Comparison of ENCODE assay signal across 7 cellular contexts in the genomic region with DNA sequence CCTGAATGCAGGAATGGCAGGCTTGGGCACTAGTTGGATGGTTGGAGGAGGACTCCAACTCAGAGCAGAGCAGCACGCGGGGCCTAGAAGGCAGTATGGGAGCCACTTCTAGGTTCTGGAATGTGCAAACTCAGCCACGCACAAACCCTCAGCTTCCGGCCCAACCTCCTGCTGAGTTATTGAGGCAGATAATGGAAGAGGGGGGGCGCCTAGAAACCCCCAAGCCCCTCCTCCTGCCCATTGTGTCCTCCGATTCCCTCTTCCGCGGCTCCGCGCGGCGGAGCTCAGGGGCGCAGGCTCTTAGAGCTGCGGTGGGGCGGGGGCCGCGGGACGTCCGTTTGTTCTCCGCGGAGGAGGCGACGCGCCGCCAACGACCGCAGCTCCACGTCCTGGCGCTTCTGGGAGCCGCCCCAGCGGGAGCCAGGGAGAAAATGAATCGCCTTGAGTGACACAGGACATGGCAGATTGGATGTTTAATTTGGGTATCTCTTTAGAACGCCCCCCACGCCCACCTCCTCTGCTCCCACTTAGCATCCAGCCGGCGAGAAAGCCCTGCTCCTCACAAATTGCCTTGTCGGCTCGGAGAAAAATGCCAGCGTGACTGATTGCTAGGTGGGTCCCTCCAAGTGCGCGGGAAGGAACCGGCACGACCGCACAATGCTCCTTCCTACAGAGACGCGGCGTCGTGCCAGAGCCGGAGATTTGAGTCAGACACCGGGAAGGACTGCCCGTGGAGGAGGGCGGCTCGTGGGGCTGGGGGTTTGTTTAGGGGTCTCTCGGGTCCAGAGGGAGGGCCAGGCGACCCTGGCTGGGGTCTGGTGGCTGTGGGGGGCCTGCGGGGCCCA.
DNase-seq lines count a peak whose midpoint lies in the region; ATAC-seq, FAIRE-seq and TF ChIP-seq lines count a peak whose summit lies in the region.

No MANE protein-coding gene starts in this region.

- H3K27me3 Mint-ChIP-seq in activated CD8-positive, alpha-beta T cell treated with anti-CD3 and anti-CD28 coated beads, Interleukin-2, amount 10 ng/mL, durations not matched to agents 7 days and 5 days (ENCODE audit: low read depth): peaks cover 40% of the 10 kb centered on the region

- POLR2A ChIA-PET in activated CD8-positive, alpha-beta T cell treated with anti-CD3 and anti-CD28 coated beads, Interleukin-2, amount 10 ng/mL, durations not matched to agents 7 days and 5 days (lab: Charles Lee): no interaction called here

- H3K9me3 Mint-ChIP-seq in activated CD8-positive, alpha-beta T cell treated with anti-CD3 and anti-CD28 coated beads, Interleukin-2, amount 10 ng/mL, durations not matched to agents 7 days and 5 days (ENCODE audit: insufficient read depth): no peaks in the 10 kb centered on the region

- peak; percentile 27 for DNase-seq in GM12891 (ENCODE audit: insufficient read length, low spot score)
- DNase-seq in NCI-H2029 treated with DMSO at 0.1 percent for 48 hours (lab: John Stamatoyannopoulos, UW): peak; percentile 12
- no peak for DNase-seq in activated CD8-positive, alpha-beta T cell treated with anti-CD3 and anti-CD28 coated beads, Interleukin-2, amount 10 ng/mL, durations not matched to agents 7 days and 5 days
- peak; percentile 61 for DNase-seq in Right ventricle myocardium superior
- no peak for DNase-seq in omental fat pad (ENCODE audit: low spot score)

- no peak for TF ChIP-seq CTCF in omental fat pad (IDR thresholded peaks at IDR 0.05)

- no peak overlapping the region for H3K27ac Mint-ChIP-seq in activated CD8-positive, alpha-beta T cell treated with anti-CD3 and anti-CD28 coated beads, Interleukin-2, amount 10 ng/mL, durations not matched to agents 7 days and 5 days

- no peak for TF ChIP-seq POLR2A in GM12891 (IDR thresholded peaks at IDR 0.05; ENCODE audit: low read depth, low read length)

- intact Hi-C loops in Right ventricle myocardium superior (cut with DNase I): no loop called here

- CTCF ChIA-PET in activated CD8-positive, alpha-beta T cell treated with anti-CD3 and anti-CD28 coated beads, Interleukin-2, amount 10 ng/mL, durations not matched to agents 7 days and 5 days (lab: Charles Lee): no interaction called here

- H3K36me3 Mint-ChIP-seq in activated CD8-positive, alpha-beta T cell treated with anti-CD3 and anti-CD28 coated beads, Interleukin-2, amount 10 ng/mL, durations not matched to agents 7 days and 5 days (ENCODE audit: low read depth): no peaks in the 10 kb centered on the region

- peaks cover 10% of the 10 kb centered on the region for H3K4me1 Mint-ChIP-seq in activated CD8-positive, alpha-beta T cell treated with anti-CD3 and anti-CD28 coated beads, Interleukin-2, amount 10 ng/mL, durations not matched to agents 7 days and 5 days (ENCODE audit: low read depth)

- FAIRE-seq in GM12891 (lab: Jason Lieb, UNC): no peak

- peak; percentile 44 for ATAC-seq in activated CD8-positive, alpha-beta T cell treated with anti-CD3 and anti-CD28 coated beads, Interleukin-2, amount 10 ng/mL, durations not matched to agents 7 days and 5 days
- ATAC-seq in Right ventricle myocardium superior (ENCODE audit: poor library complexity) (peak; percentile 67), omental fat pad (ENCODE audit: low FRiP score) (peak; percentile 56), HG02759 (IDR thresholded peaks at IDR 0.05; ENCODE audit: unreplicated experiment) (no peak), HG02852 (IDR thresholded peaks at IDR 0.05; ENCODE audit: unreplicated experiment) (no peak)

- H3K4me3 Mint-ChIP-seq in activated CD8-positive, alpha-beta T cell treated with anti-CD3 and anti-CD28 coated beads, Interleukin-2, amount 10 ng/mL, durations not matched to agents 7 days and 5 days: no peak overlapping the region

TF ChIP-seq in GM12891, 5 proteins besides CTCF, POLR2A, EP300 and RAD21:
- TF ChIP-seq TAF1 (IDR thresholded peaks at IDR 0.05; ENCODE audit: low read depth, low read length): no peak
- no peak for TF ChIP-seq SPI1 (IDR thresholded peaks at IDR 0.05; ENCODE audit: low read depth, low read length)
- no peak for TF ChIP-seq POLR2AphosphoS5 (IDR thresholded peaks at IDR 0.05; ENCODE audit: low read depth, low read length)
- no peak for TF ChIP-seq PAX5 (IDR thresholded peaks at IDR 0.05; ENCODE audit: insufficient read depth, low read length, severe bottlenecking)
- no peak for TF ChIP-seq POU2F2 (IDR thresholded peaks at IDR 0.05; ENCODE audit: low read depth, low read length)

Comparison
In these comparisons a context has a peak if more than half of its experiments do, and no peak if none do; other contexts are left out.
1. DNase-seq: peak in GM12891 (single experiment), NCI-H2029 treated with DMSO at 0.1 percent for 48 hours (single experiment) and Right ventricle myocardium superior (single experiment); none in activated CD8-positive, alpha-beta T cell treated with anti-CD3 and anti-CD28 coated beads, Interleukin-2, amount 10 ng/mL, durations not matched to agents 7 days and 5 days (single experiment) and omental fat pad (single experiment).
2. ATAC-seq: peak in activated CD8-positive, alpha-beta T cell treated with anti-CD3 and anti-CD28 coated beads, Interleukin-2, amount 10 ng/mL, durations not matched to agents 7 days and 5 days (single experiment), Right ventricle myocardium superior (single experiment) and omental fat pad (single experiment); none in HG02759 (single experiment) and HG02852 (single experiment).